ENCODE assay signal across 8 cellular contexts in the genomic region with DNA sequence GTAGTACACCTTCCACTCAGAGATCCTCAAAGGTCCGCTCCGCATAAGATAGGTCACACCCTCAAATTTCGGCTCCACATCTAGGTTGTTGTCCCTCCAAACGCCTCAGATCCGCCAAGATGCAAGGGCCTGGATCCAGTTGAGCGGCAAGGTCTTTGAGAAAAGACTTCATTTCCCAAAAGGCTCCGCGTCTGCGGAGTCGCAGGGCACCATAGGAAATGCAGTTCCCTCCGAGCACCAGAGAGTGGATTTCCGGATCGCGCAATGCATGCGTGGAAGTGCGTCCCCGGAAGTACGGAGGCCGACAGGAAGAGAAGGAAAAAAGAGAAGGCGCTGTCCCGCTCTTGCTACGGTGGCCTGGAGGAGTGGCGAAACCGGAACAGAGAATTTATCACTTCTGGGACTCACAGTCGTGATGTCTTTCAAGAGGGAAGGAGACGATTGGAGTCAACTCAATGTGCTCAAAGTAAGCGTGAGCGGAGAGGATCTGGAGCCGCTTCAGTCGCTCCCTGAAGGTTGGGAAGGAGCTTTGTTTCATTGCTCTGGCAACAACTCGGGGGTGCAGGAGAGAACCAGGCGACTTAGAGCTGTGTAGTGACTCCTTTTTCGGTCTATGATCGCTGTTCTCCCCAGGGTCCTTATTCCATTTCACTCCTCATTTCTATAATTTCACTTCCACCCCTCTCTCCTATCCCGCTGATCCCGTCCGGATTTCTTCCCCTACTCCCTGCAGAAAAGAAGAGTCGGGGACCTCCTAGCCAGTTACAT. TPM values are rescaled to one million over a fixed set of nuclear protein-coding genes. Genes with fewer than 3 reads are reported as not detected.
DNase-seq lines count a peak whose midpoint lies in the region; ATAC-seq and TF ChIP-seq lines count a peak whose summit lies in the region.

TSS of gene LYSMD1 (minus strand) at position 165 of the 768 bp plus-strand sequence. CDS start 644 bp downstream, outside the sequence.
TSS of gene SCNM1 (plus strand) at position 407 of the 768 bp plus-strand sequence. CDS start at position 416, 9 bp downstream.

- intact Hi-C loops in breast epithelium (cut with DNase I; ENCODE audit: low total_unique reads) = no loop called here

- in situ Hi-C loops in ACHN (cut with HindIII; ENCODE audit: low pct_ligation_motif_present, low pct_unique_long_range_greater_than_20kb, low sequenced_read_pairs) = no loop called here

- no peak for TF ChIP-seq POLR2A in breast epithelium (IDR thresholded peaks at IDR 0.05)

- ATAC-seq in GM18870 (IDR thresholded peaks at IDR 0.05; ENCODE audit: unreplicated experiment) = peak; percentile 83
- ATAC-seq in HG03108 (IDR thresholded peaks at IDR 0.05; ENCODE audit: unreplicated experiment) = peak; percentile 83

- peak within 1 kb of the TSS; percentile 92 for H3K9ac ChIP-seq in skeletal muscle satellite cell (ENCODE audit: low read depth, low read length)

- H3K9me3 ChIP-seq in breast epithelium = no peaks in the 10 kb centered on the region
- no peaks in the 10 kb centered on the region for H3K9me3 ChIP-seq in iPS-18c (ENCODE audit: control insufficient read depth, insufficient read depth, low read length)
- H3K9me3 ChIP-seq in skeletal muscle satellite cell (replicated peaks; ENCODE audit: low read length) = no peaks in the 10 kb centered on the region

- H3K27ac ChIP-seq in VCaP (peak within 1 kb of the TSS; percentile 87), breast epithelium (peak within 1 kb of the TSS; percentile 86 to 90)

- H3K4me2 ChIP-seq in skeletal muscle satellite cell (ENCODE audit: low read length) = peak within 1 kb of the TSS; percentile 96

- DNase-seq in ACHN (peak; percentile 100), NCI-H2196 (lab: John Stamatoyannopoulos, UW; ENCODE audit: unreplicated experiment) (peak; percentile 98), breast epithelium (ENCODE audit: low spot score in 2 of 2) (peak; percentile 93 to 97)

- H3K27me3 ChIP-seq in breast epithelium (no peaks in the 10 kb centered on the region), skeletal muscle satellite cell (ENCODE audit: control insufficient read depth, insufficient read depth, low read length) (no peaks in the 10 kb centered on the region)

- TF ChIP-seq CTCF in VCaP (conservative IDR thresholded peaks at IDR 0.05) (no peak), breast epithelium (IDR thresholded peaks at IDR 0.05) (peak in 2 of 3 donors; percentile 33 to 53)

- H3K4me3 ChIP-seq in breast epithelium (peak within 1 kb of the TSS; percentile 67 to 82 (median 70)), iPS-18c (ENCODE audit: insufficient read depth, low read depth, low read length) (peak within 1 kb of the TSS; percentile 94), skeletal muscle satellite cell (ENCODE audit: low read length) (peak within 1 kb of the TSS; percentile 91)

- H3K36me3 ChIP-seq in breast epithelium = no peaks in the 10 kb centered on the region
- H3K36me3 ChIP-seq in skeletal muscle satellite cell (ENCODE audit: insufficient read depth, low read length) = peaks cover 35% of the 10 kb centered on the region

- H3K4me1 ChIP-seq in breast epithelium (peaks cover 4 to 17% of the 10 kb centered on the region in 2 donors), skeletal muscle satellite cell (ENCODE audit: control insufficient read depth, insufficient read depth, low read length) (peaks cover 20% of the 10 kb centered on the region)

RNA-seq across cellular contexts. Expression of gene LYSMD1, which starts in this region (rescaled TPM):
- total RNA-seq in breast epithelium = 10 to 100 TPM; 11.7 to 17.0 (median 14.8) TPM
- 8.9 and 9.8 TPM in 2 replicates for total RNA-seq in skeletal muscle satellite cell (2012; rRNA removed)

RNA-seq across cellular contexts. Expression of gene SCNM1, which starts in this region (rescaled TPM):
- 10 to 100 TPM; 14.9 to 23.8 (median 23.6) TPM for total RNA-seq in breast epithelium
- total RNA-seq in skeletal muscle satellite cell (2012; rRNA removed) = 22.3 and 37.1 TPM in 2 replicates

Comparison
In these comparisons a context has a peak if more than half of its experiments do, and no peak if none do; other contexts are left out.
1. Peak in every context shown above with its lines: DNase-seq, ATAC-seq, H3K4me3 ChIP-seq and H3K27ac ChIP-seq.